ENCODE assay signal across 16 cellular contexts in genomic region chr6:63943826-63944225, GRCh38.
DNase-seq lines count a peak whose midpoint lies in the region; ATAC-seq and TF ChIP-seq lines count a peak whose summit lies in the region.
"Had no signal": no experiment of that assay in that cellular context is flagged by ENCODE, and none has a peak within 500 bp of the region (broad histone marks: within the 10 kb centered on the region; RNA-seq: fewer than 3 reads in every experiment).

No MANE protein-coding gene starts in this region.

- no peak for TF ChIP-seq CTCF in ovary (IDR thresholded peaks at IDR 0.05)

- TF ChIP-seq POLR2A in ovary (IDR thresholded peaks at IDR 0.05), result no peak

- no peaks in the 10 kb centered on the region for H3K36me3 ChIP-seq in ovary

- no peak overlapping the region for H3K4me3 ChIP-seq in ovary
- H3K4me3 ChIP-seq: PC-9 had no signal

- H3K4me1 ChIP-seq in ovary (ENCODE audit: insufficient read depth), result no peaks in the 10 kb centered on the region

- H3K27me3 ChIP-seq in ovary, result no peaks in the 10 kb centered on the region

- WGBS in ovary, 3 donors, result 93 to 97% (median 95%) methylated on average over 1 of the region's 1 CpG

- DNase-seq in NCI-H69 (lab: John Stamatoyannopoulos, UW) (peak; percentile 13), globus pallidus (ENCODE audit: low spot score) (peak; percentile 40), medulla oblongata (ENCODE audit: extremely low spot score) (peak; percentile 55), ovary (no peak), DMS 273 treated with DMSO at 0.1 percent for 48 hours (lab: John Stamatoyannopoulos, UW) (no peak)
- no peak for DNase-seq in activated CD8-positive, alpha-beta memory T cell treated with anti-CD3 and anti-CD28 coated beads for 24 hours
- DNase-seq: ACHN, GF-D8, NCI-H1417, NCI-H1930, NCI-H226, NCI-H524, PC-9, SIG-M5 had no signal

- H3K27ac ChIP-seq in ovary, result no peak overlapping the region
- H3K27ac ChIP-seq: PC-9, RWPE1 had no signal

- ATAC-seq in GM18519 (IDR thresholded peaks at IDR 0.05; ENCODE audit: low FRiP score, unreplicated experiment), result no peak

- intact Hi-C loops in ovary (cut with DNase I), result no loop called here

- no peaks in the 10 kb centered on the region for H3K9me3 ChIP-seq in ovary

- TF ChIP-seq EP300 in ovary (IDR thresholded peaks at IDR 0.05), result no peak

Comparison
In these comparisons a context has a peak if more than half of its experiments do, and no peak if none do; other contexts are left out.
1. DNase-seq: peak in NCI-H69 (single experiment), globus pallidus (single experiment) and medulla oblongata (single experiment); none in ovary (0 of 5), DMS 273 treated with DMSO at 0.1 percent for 48 hours (single experiment) and activated CD8-positive, alpha-beta memory T cell treated with anti-CD3 and anti-CD28 coated beads for 24 hours (single experiment).